In genomic region chr14:21070083-21070609, GRCh38 we compare ENCODE assay signal across 8 cellular contexts. TPM values are rescaled to one million over a fixed set of nuclear protein-coding genes. Genes with fewer than 3 reads are reported as not detected.
DNase-seq lines count a peak whose midpoint lies in the region; ATAC-seq and TF ChIP-seq lines count a peak whose summit lies in the region.

Gene ARHGEF40 (plus strand): TSS chr14:21070304. CDS start chr14:21070397, 93 bp downstream.

- H3K27me3 ChIP-seq in heart left ventricle: peaks cover 0 to 6% (median 0%) of the 10 kb centered on the region in 9 donors

- DNase-seq in NCI-H1417 (lab: John Stamatoyannopoulos, UW) (peak in 2 of 3 experiments; percentile 30 to 92), NCI-H1417 treated with DMSO at 0.1 percent for 48 hours (lab: John Stamatoyannopoulos, UW) (no peak), NCI-H1105 (lab: John Stamatoyannopoulos, UW) (peak; percentile 35), heart left ventricle (peak; percentile 77 to 89 (median 81)), occipital lobe (lab: John Stamatoyannopoulos, UW) (peak; percentile 42), NCI-H2081 treated with DMSO at 0.1 percent for 48 hours (lab: John Stamatoyannopoulos, UW) (no peak), dedifferentiated amniotic fluid mesenchymal stem cell (ENCODE audit: extremely low spot score) (no peak)

- H3K9me3 ChIP-seq in heart left ventricle: no peaks in the 10 kb centered on the region

- no peak for TF ChIP-seq CTCF in heart left ventricle (IDR thresholded peaks at IDR 0.05)

- peak in 3 of 4 donors; percentile 32 to 73 (median 69) for ATAC-seq in heart left ventricle

- H3K4me3 ChIP-seq in heart left ventricle: peak within 1 kb of the TSS; percentile 68 to 99 (median 82)

- WGBS in adipose tissue, 3 donors: 0 to 1% (median 1%) methylated on average over 3 to 61 of the region's 63 CpGs
- 0 to 1% (median 0%) methylated on average over 10 to 63 of the region's 63 CpGs for WGBS in heart left ventricle, 4 donors

- intact Hi-C loops in heart left ventricle (cut with DNase I): loop anchor here in 4 of 10 donors (1.0 to 2.0 kb wide), 4 partner anchors 23 to 35 kb away; no protein-coding TSS in a partner anchor

- TF ChIP-seq POLR2A in heart left ventricle (IDR thresholded peaks at IDR 0.05): peak in 1 of 2 donors; percentile 61

- H3K27ac ChIP-seq in adipose tissue (ENCODE audit: low read depth, low read length) (no peak within 1 kb of the TSS), heart left ventricle (peak within 1 kb of the TSS; percentile 86 to 99 (median 92))

- H3K36me3 ChIP-seq in heart left ventricle: peaks cover 0 to 26% (median 19%) of the 10 kb centered on the region in 9 donors

- H3K4me1 ChIP-seq in heart left ventricle: peaks cover 0 to 40% (median 28%) of the 10 kb centered on the region in 12 donors

RNA-seq across cellular contexts. Expression of gene ARHGEF40, which starts in this region (rescaled TPM):
- 10 to 100 TPM; 21.6 to 67.2 (median 44.0) TPM for polyA plus RNA-seq in adipose tissue
- 10 to 100 TPM; 16.1 to 31.5 (median 18.8) TPM for total RNA-seq in heart left ventricle
- 10 to 100 TPM; 15.5 to 18.2 TPM for polyA plus RNA-seq in heart left ventricle
- total RNA-seq in occipital lobe: 15.9 TPM

Comparison
In these comparisons a context has a peak if more than half of its experiments do, and no peak if none do; other contexts are left out.
1. DNase-seq: peak in NCI-H1417 (2 of 3), NCI-H1105 (single experiment), heart left ventricle (5 of 5) and occipital lobe (single experiment); none in NCI-H1417 treated with DMSO at 0.1 percent for 48 hours (single experiment), NCI-H2081 treated with DMSO at 0.1 percent for 48 hours (single experiment) and dedifferentiated amniotic fluid mesenchymal stem cell (single experiment).